ENCODE assay signal across 8 cellular contexts in the genomic region with DNA sequence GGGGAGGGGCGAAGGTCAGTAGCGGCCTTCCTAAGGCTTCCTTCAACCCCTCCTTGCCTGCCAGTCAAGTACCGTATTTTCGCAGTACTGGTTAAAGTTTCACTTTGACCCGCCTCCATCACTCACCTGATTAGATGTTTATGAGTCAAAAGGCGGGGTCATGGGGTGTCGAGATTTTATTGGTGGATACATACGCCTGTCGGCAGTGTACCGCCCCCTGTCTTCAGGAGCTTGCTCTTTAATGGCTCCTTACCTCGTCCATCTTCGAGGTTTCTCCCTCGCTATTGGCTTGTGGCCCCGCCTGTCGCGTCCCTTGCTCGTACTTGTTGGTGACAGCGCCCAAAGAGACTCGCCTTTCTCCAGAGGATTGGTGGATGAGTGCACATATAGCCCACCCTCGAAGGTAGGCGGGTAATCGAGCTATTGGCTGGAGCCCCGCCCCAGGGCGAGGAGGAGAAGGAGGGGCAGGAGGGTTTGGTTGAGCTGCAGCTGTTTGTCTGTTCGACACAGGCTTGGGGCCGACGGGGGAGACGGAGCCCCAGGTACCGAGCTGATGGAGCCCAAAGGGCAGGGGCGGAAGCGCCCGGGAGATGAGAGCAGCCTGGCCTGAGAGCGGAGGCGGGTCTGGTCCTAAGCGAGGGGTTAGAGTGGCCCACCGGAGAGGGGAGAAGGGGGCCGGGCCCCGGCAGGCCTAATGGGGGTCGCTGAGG. TPM values are rescaled to one million over a fixed set of nuclear protein-coding genes. Genes with fewer than 3 reads are reported as not detected.
DNase-seq lines count a peak whose midpoint lies in the region; ATAC-seq and TF ChIP-seq lines count a peak whose summit lies in the region.

A gene with protein sequence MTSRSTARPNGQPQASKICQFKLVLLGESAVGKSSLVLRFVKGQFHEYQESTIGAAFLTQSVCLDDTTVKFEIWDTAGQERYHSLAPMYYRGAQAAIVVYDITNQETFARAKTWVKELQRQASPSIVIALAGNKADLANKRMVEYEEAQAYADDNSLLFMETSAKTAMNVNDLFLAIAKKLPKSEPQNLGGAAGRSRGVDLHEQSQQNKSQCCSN (plus strand): TSS at position 481 of the 710 bp plus-strand sequence. CDS start 12,883 bp downstream, outside the sequence.

- no peaks in the 10 kb centered on the region for H3K9me3 ChIP-seq in fibroblast of lung (ENCODE audit: control insufficient read depth, insufficient read depth, low read depth, low read length)

- peaks cover 14 to 21% (median 17%) of the 10 kb centered on the region in 3 donors for H3K4me1 Mint-ChIP-seq in naive B cell
- H3K4me1 Mint-ChIP-seq in stimulated activated memory B cell treated with anti-CD40 and anti-IgM and Interleukin-4, amounts not matched to agents 10 μg/mL and 1 μg/mL and 100 μg/mL, for 72 hours = peaks cover 32% of the 10 kb centered on the region

- H3K4me3 Mint-ChIP-seq in naive B cell = no peak within 1 kb of the TSS
- H3K4me3 Mint-ChIP-seq in stimulated activated memory B cell treated with anti-CD40 and anti-IgM and Interleukin-4, amounts not matched to agents 10 μg/mL and 1 μg/mL and 100 μg/mL, for 72 hours = no peak within 1 kb of the TSS

- H3K27me3 Mint-ChIP-seq in naive B cell = no peaks in the 10 kb centered on the region
- H3K27me3 Mint-ChIP-seq in stimulated activated memory B cell treated with anti-CD40 and anti-IgM and Interleukin-4, amounts not matched to agents 10 μg/mL and 1 μg/mL and 100 μg/mL, for 72 hours = no peaks in the 10 kb centered on the region

- no peaks in the 10 kb centered on the region for H4K20me1 ChIP-seq in fibroblast of lung (ENCODE audit: control insufficient read depth, extremely low read depth, insufficient read depth, low read length)

- peaks cover 11% of the 10 kb centered on the region for H3K4me1 ChIP-seq in fibroblast of lung (ENCODE audit: control insufficient read depth, extremely low read depth, insufficient read depth, low read length)

- H3K27me3 ChIP-seq in fibroblast of lung (ENCODE audit: control insufficient read depth, insufficient read depth, low read length) = no peaks in the 10 kb centered on the region

- H3K36me3 ChIP-seq in fibroblast of lung (ENCODE audit: control insufficient read depth, insufficient read depth, low read length) = peaks cover 2% of the 10 kb centered on the region

- no peaks in the 10 kb centered on the region for H3K36me3 Mint-ChIP-seq in naive B cell
- H3K36me3 Mint-ChIP-seq in stimulated activated memory B cell treated with anti-CD40 and anti-IgM and Interleukin-4, amounts not matched to agents 10 μg/mL and 1 μg/mL and 100 μg/mL, for 72 hours = peaks cover 15% of the 10 kb centered on the region

- ATAC-seq in naive B cell (ENCODE audit: low read depth in 2 of 2) = peak; percentile 86 to 90
- ATAC-seq in stimulated activated memory B cell treated with anti-CD40 and anti-IgM and Interleukin-4, amounts not matched to agents 10 μg/mL and 1 μg/mL and 100 μg/mL, for 72 hours = peak; percentile 98

- H3K79me2 ChIP-seq in fibroblast of lung (ENCODE audit: control insufficient read depth, insufficient read depth, low read length) = peaks cover 49% of the 10 kb centered on the region

- H3K27ac Mint-ChIP-seq in naive B cell = no peak within 1 kb of the TSS
- H3K27ac Mint-ChIP-seq in stimulated activated memory B cell treated with anti-CD40 and anti-IgM and Interleukin-4, amounts not matched to agents 10 μg/mL and 1 μg/mL and 100 μg/mL, for 72 hours = no peak within 1 kb of the TSS

- H2AFZ ChIP-seq in fibroblast of lung (ENCODE audit: low read length) = peak within 1 kb of the TSS; percentile 54

- TF ChIP-seq CTCF in LNCaP clone FGC (IDR thresholded peaks at IDR 0.05; ENCODE audit: control insufficient read depth, extremely low read depth, insufficient read depth) (no peak), fibroblast of lung (conservative IDR thresholded peaks at IDR 0.05 in 1 of 2, IDR thresholded peaks at IDR 0.05 in 1 of 2; ENCODE audit: low read depth in 1 of 2, low read length in 2 of 2) (peak; percentile 40 to 54)

- no peaks in the 10 kb centered on the region for H3K9me3 Mint-ChIP-seq in naive B cell
- H3K9me3 Mint-ChIP-seq in stimulated activated memory B cell treated with anti-CD40 and anti-IgM and Interleukin-4, amounts not matched to agents 10 μg/mL and 1 μg/mL and 100 μg/mL, for 72 hours = no peaks in the 10 kb centered on the region

- H3K4me2 ChIP-seq in fibroblast of lung (ENCODE audit: extremely low read depth, insufficient read depth, low read length) = peak within 1 kb of the TSS; percentile 92

- peak within 1 kb of the TSS; percentile 97 for H3K9ac ChIP-seq in fibroblast of lung (ENCODE audit: insufficient read depth, low read length)

- H3K4me3 ChIP-seq in LNCaP clone FGC (ENCODE audit: low read depth, low read length) (peak within 1 kb of the TSS; percentile 93), fibroblast of lung (replicated peaks in 1 of 4; ENCODE audit: control extremely low read depth in 1 of 4, insufficient read depth in 1 of 4, low read depth in 3 of 4, low read length in 4 of 4) (peak within 1 kb of the TSS; percentile 92 to 97 (median 96))

- H3K27ac ChIP-seq in fibroblast of lung (ENCODE audit: insufficient read depth, low read length) = peak within 1 kb of the TSS; percentile 94

- DNase-seq in EL = peak; percentile 100
- DNase-seq in H4 (ENCODE audit: low spot score) = peak; percentile 100
- peak; percentile 100 for DNase-seq in LNCaP clone FGC (ENCODE audit: low read depth)
- DNase-seq in RPMI8226 = peak; percentile 100
- DNase-seq in activated T-helper 1 cell treated with anti-CD3 and anti-CD28 coated beads, Interleukin-2, amount 50 U/mL, for 16 hours (ENCODE audit: low read depth in 1 of 2, low spot score in 1 of 2) = peak; percentile 90 to 94
- DNase-seq in fibroblast of lung (ENCODE audit: low read depth in 2 of 2) = peak; percentile 100
- DNase-seq in naive B cell = peak; percentile 97

RNA-seq across cellular contexts. Expression of the gene that starts here (rescaled TPM):
- 46.9 and 47.7 TPM in 2 replicates for total RNA-seq in H4 (2014; rRNA removed; shearing (Covaris generic))
- 46.2 and 55.3 TPM in 2 replicates for total RNA-seq in fibroblast of lung
- polyA plus RNA-seq in fibroblast of lung = 144 and 193 TPM in 2 replicates
- 67.9 and 91.2 TPM in 2 replicates for polyA plus RNA-seq in fibroblast of lung (2012)
- 87.0 and 98.6 TPM in 2 replicates for polyA minus RNA-seq in fibroblast of lung (ENCODE audit: low replicate concordance)
- 10 to 100 TPM; 58.4 to 77.7 (median 68.8) TPM for polyA plus RNA-seq in naive B cell (ENCODE audit: low read depth in 6 of 6)

Comparison
In these comparisons a context has a peak if more than half of its experiments do, and no peak if none do; other contexts are left out.
1. Peak in every context shown above with its lines: DNase-seq, ATAC-seq, H3K4me3 ChIP-seq and H3K27ac ChIP-seq.